ENCODE assay signal across 17 cellular contexts in genomic region chr9:99594056-99594780, GRCh38.
DNase-seq lines count a peak whose midpoint lies in the region; ATAC-seq, FAIRE-seq and TF ChIP-seq lines count a peak whose summit lies in the region.
"Had no signal": no experiment of that assay in that cellular context is flagged by ENCODE, and none has a peak within 500 bp of the region (broad histone marks: within the 10 kb centered on the region; RNA-seq: fewer than 3 reads in every experiment).

No MANE protein-coding gene starts in this region.

- no peak for TF ChIP-seq POLR2A in GM12892 (IDR thresholded peaks at IDR 0.05; ENCODE audit: low read depth, low read length)

- DNase-seq in GM12892 (ENCODE audit: insufficient read length) (no peak), OCI-M1 (lab: John Stamatoyannopoulos, UW) (peak; percentile 26), fibroblast of the aortic adventitia (ENCODE audit: low read depth) (peak; percentile 9), H4 (ENCODE audit: low spot score) (no peak), NCI-H748 (lab: John Stamatoyannopoulos, UW; ENCODE audit: unreplicated experiment) (no peak)
- DNase-seq: C1 segment of cervical spinal cord, GM23248, HCEC 1CT, KG1, NCI-H187, NCI-H2227 treated with DMSO at 0.1 percent for 48 hours, NCI-H524 treated with DMSO at 0.1 percent for 48 hours, Peyer's patch, SK-N-SH had no signal

- no peak overlapping the region for H3K4me3 Mint-ChIP-seq in stimulated activated memory B cell treated with anti-CD40 and anti-IgM and Interleukin-4, amounts not matched to agents 10 μg/mL and 1 μg/mL and 100 μg/mL, for 72 hours

- ATAC-seq in stimulated activated memory B cell treated with anti-CD40 and anti-IgM and Interleukin-4, amounts not matched to agents 10 μg/mL and 1 μg/mL and 100 μg/mL, for 72 hours, result no peak
- ATAC-seq in HG02970 (IDR thresholded peaks at IDR 0.05; ENCODE audit: low FRiP score, unreplicated experiment), result no peak

- peak; percentile 30 for FAIRE-seq in GM12892 (lab: Jason Lieb, UNC)
- FAIRE-seq: D721Med had no signal

- no peaks in the 10 kb centered on the region for H3K27me3 Mint-ChIP-seq in stimulated activated memory B cell treated with anti-CD40 and anti-IgM and Interleukin-4, amounts not matched to agents 10 μg/mL and 1 μg/mL and 100 μg/mL, for 72 hours

- no peak for TF ChIP-seq CTCF in fibroblast of the aortic adventitia (IDR thresholded peaks at IDR 0.05; ENCODE audit: insufficient read depth, low read length)

- no peak overlapping the region for H3K4me3 ChIP-seq in fibroblast of the aortic adventitia (ENCODE audit: low read depth, low read length)
- H3K4me3 ChIP-seq: GM23248, Peyer's patch had no signal

- H3K9me3 Mint-ChIP-seq in stimulated activated memory B cell treated with anti-CD40 and anti-IgM and Interleukin-4, amounts not matched to agents 10 μg/mL and 1 μg/mL and 100 μg/mL, for 72 hours, result peaks cover 3% of the 10 kb centered on the region

- no peaks in the 10 kb centered on the region for H3K36me3 Mint-ChIP-seq in stimulated activated memory B cell treated with anti-CD40 and anti-IgM and Interleukin-4, amounts not matched to agents 10 μg/mL and 1 μg/mL and 100 μg/mL, for 72 hours

- H3K27ac Mint-ChIP-seq in stimulated activated memory B cell treated with anti-CD40 and anti-IgM and Interleukin-4, amounts not matched to agents 10 μg/mL and 1 μg/mL and 100 μg/mL, for 72 hours, result peak overlapping the region; percentile 99

- peaks cover 64% of the 10 kb centered on the region for H3K4me1 Mint-ChIP-seq in stimulated activated memory B cell treated with anti-CD40 and anti-IgM and Interleukin-4, amounts not matched to agents 10 μg/mL and 1 μg/mL and 100 μg/mL, for 72 hours

Comparison
In these comparisons a context has a peak if more than half of its experiments do, and no peak if none do; other contexts are left out.
1. DNase-seq: peak in OCI-M1 (single experiment) and fibroblast of the aortic adventitia (single experiment); none in GM12892 (single experiment), H4 (single experiment) and NCI-H748 (single experiment).